10 cellular contexts compared by ENCODE assay signal in genomic region chr2:165778653-165779451, GRCh38. TPM values are rescaled to one million over a fixed set of nuclear protein-coding genes. Genes with fewer than 3 reads are reported as not detected.
A peak's percentile ranks its signal among the peaks of the same experiment; 100 is the strongest.
DNase-seq lines count a peak whose midpoint lies in the region; ATAC-seq, FAIRE-seq and TF ChIP-seq lines count a peak whose summit lies in the region.
"Had no signal": no experiment of that assay in that cellular context is flagged by ENCODE, and none has a peak within 500 bp of the region (broad histone marks: within the 10 kb centered on the region; RNA-seq: fewer than 3 reads in every experiment).

No MANE protein-coding gene starts in this region.

- no peak overlapping the region for H2AK9ac ChIP-seq in IMR-90 (replicated peaks; ENCODE audit: low read depth, low read length, poor library complexity)

- POLR2A ChIA-PET in IMR-90 (lab: Charles Lee; ENCODE audit: unreplicated experiment) (no interaction called here), T-cell (lab: Charles Lee) (interaction anchor here in 1 of 2 donors (0.7 kb wide), 1 partner anchor 377 kb away, joined by 3 read pairs; no protein-coding TSS in a partner anchor)

- H3K79me1 ChIP-seq in IMR-90 (ENCODE audit: low read depth in 1 of 2, low read length in 2 of 2) = no peaks in the 10 kb centered on the region
- no peaks in the 10 kb centered on the region for H3K79me1 ChIP-seq in neuronal stem cell (ENCODE audit: low read depth, low read length)

- no peak overlapping the region for H2BK12ac ChIP-seq in neuronal stem cell (ENCODE audit: low read length)

- H3K14ac ChIP-seq in IMR-90 (replicated peaks; ENCODE audit: low read depth, low read length) (no peak overlapping the region), neuronal stem cell (ENCODE audit: low read length) (no peak overlapping the region)

- no peaks in the 10 kb centered on the region for H3K27me3 ChIP-seq in IMR-90 (ENCODE audit: control insufficient read depth, insufficient read depth, low read length)
- H3K27me3 ChIP-seq in bronchial epithelial cell (ENCODE audit: control insufficient read depth, insufficient read depth, low read length) = no peaks in the 10 kb centered on the region
- no peaks in the 10 kb centered on the region for H3K27me3 ChIP-seq in osteoblast (ENCODE audit: insufficient read depth, low read length)
- no peaks in the 10 kb centered on the region for H3K27me3 ChIP-seq in neuronal stem cell (ENCODE audit: control insufficient read depth in 3 of 3, insufficient read depth in 3 of 3, low read depth in 1 of 3, low read length in 3 of 3)

- H3K9me1 ChIP-seq in IMR-90 (ENCODE audit: insufficient read depth, low read length) = no peaks in the 10 kb centered on the region

- TF ChIP-seq POLR2A in IMR-90 (IDR thresholded peaks at IDR 0.05; ENCODE audit: low read depth, low read length) = no peak

- H4K91ac ChIP-seq in IMR-90 (ENCODE audit: insufficient read depth, low read depth, low read length) = no peak overlapping the region
- H4K91ac ChIP-seq in neuronal stem cell (ENCODE audit: low read depth, low read length, poor library complexity) = no peak overlapping the region

- peaks cover 2% of the 10 kb centered on the region; the same call in 1 of the 2 replicates for H3K4me1 ChIP-seq in IMR-90 (ENCODE audit: control insufficient read depth, insufficient read depth, low read length)
- H3K4me1 ChIP-seq in osteoblast (ENCODE audit: insufficient read depth, low read length) = peaks cover 5% of the 10 kb centered on the region
- no peaks in the 10 kb centered on the region for H3K4me1 ChIP-seq in neuronal stem cell (ENCODE audit: control insufficient read depth in 2 of 2, insufficient read depth in 1 of 2, low read depth in 1 of 2, low read length in 2 of 2)

- H3K79me2 ChIP-seq in osteoblast (ENCODE audit: insufficient read depth, low read length) = peaks cover 95% of the 10 kb centered on the region

- H2BK20ac ChIP-seq in IMR-90 (ENCODE audit: low read depth, low read length) = no peak overlapping the region

- intact Hi-C loops in IMR-90 (cut with micrococcal nuclease) = no loop called here

- H3K27ac ChIP-seq in IMR-90 (ENCODE audit: insufficient read depth, low read length) (no peak overlapping the region), osteoblast (ENCODE audit: low read depth, low read length) (no peak overlapping the region), neuronal stem cell (replicated peaks; ENCODE audit: low read length) (no peak overlapping the region)

- H2BK5ac ChIP-seq in IMR-90 (ENCODE audit: low read depth, low read length, poor library complexity, severe bottlenecking) (no peak overlapping the region), neuronal stem cell (ENCODE audit: low read length) (no peak overlapping the region)

- H2BK15ac ChIP-seq in IMR-90 (ENCODE audit: low read depth, low read length) = no peak overlapping the region
- H2BK15ac ChIP-seq in neuronal stem cell (ENCODE audit: low read length) = no peak overlapping the region

- peaks cover 20% of the 10 kb centered on the region for H3K36me3 Mint-ChIP-seq in T-cell

- H4K20me1 ChIP-seq in IMR-90 (ENCODE audit: insufficient read depth, low read length) (no peaks in the 10 kb centered on the region), osteoblast (ENCODE audit: insufficient read depth, low read length) (no peaks in the 10 kb centered on the region)

- H3K9me3 ChIP-seq in IMR-90 (ENCODE audit: control insufficient read depth, insufficient read depth, low read length) (peaks cover 2% of the 10 kb centered on the region), osteoblast (ENCODE audit: low read depth, low read length) (no peaks in the 10 kb centered on the region), neuronal stem cell (replicated peaks in 1 of 2; ENCODE audit: control insufficient read depth in 2 of 2, insufficient read depth in 1 of 2, low read depth in 1 of 2, low read length in 2 of 2) (peaks cover 0 to 5% of the 10 kb centered on the region in 2 donors)

- no peak overlapping the region for H2BK120ac ChIP-seq in IMR-90 (ENCODE audit: low read depth, low read length)
- H2BK120ac ChIP-seq in neuronal stem cell (ENCODE audit: low read depth, low read length) = no peak overlapping the region

- peaks cover 0 to 11% (median 10%) of the 10 kb centered on the region in 3 donors for H3K4me1 Mint-ChIP-seq in T-cell

- peak; percentile 34; the same call in 1 of the 2 replicates for TF ChIP-seq CTCF in IMR-90 (conservative IDR thresholded peaks at IDR 0.05; ENCODE audit: low read depth, low read length)
- peak; percentile 12 for TF ChIP-seq CTCF in bronchial epithelial cell (IDR thresholded peaks at IDR 0.05; ENCODE audit: insufficient read depth, low read length, severe bottlenecking)
- peak; percentile 22 for TF ChIP-seq CTCF in osteoblast (IDR thresholded peaks at IDR 0.05; ENCODE audit: extremely low read depth, low read depth, low read length)

- H3K4ac ChIP-seq in IMR-90 (ENCODE audit: low read depth, low read length) = no peak overlapping the region
- no peak overlapping the region for H3K4ac ChIP-seq in neuronal stem cell (ENCODE audit: low read length)

- H2AK5ac ChIP-seq in IMR-90 (ENCODE audit: low read depth, low read length) (no peak overlapping the region), neuronal stem cell (ENCODE audit: low read depth, low read length) (no peak overlapping the region)

- no peak overlapping the region for H4K5ac ChIP-seq in IMR-90 (ENCODE audit: low read depth, low read length)

- H3K18ac ChIP-seq in IMR-90 (ENCODE audit: low read depth, low read length) = no peak overlapping the region
- H3K18ac ChIP-seq in neuronal stem cell (ENCODE audit: low read length) = no peak overlapping the region

- H3K4me2 ChIP-seq in IMR-90 (ENCODE audit: low read depth, low read length) (no peak overlapping the region), osteoblast (ENCODE audit: insufficient read depth, low read length) (no peak overlapping the region), neuronal stem cell (ENCODE audit: insufficient read depth, low read length, poor library complexity, severe bottlenecking) (no peak overlapping the region)

- H3K27me3 Mint-ChIP-seq in T-cell = peaks cover 0 to 1% of the 10 kb centered on the region in 2 donors

- TF ChIP-seq RAD21 in IMR-90 (IDR thresholded peaks at IDR 0.05; ENCODE audit: low read length) = peak; percentile 30; the same call in 1 of the 2 replicates

- no CpG with 5 or more reads among the region's 4 CpGs for WGBS in IMR-90 (ENCODE audit: extremely low coverage in 2 of 2, insufficient read length in 1 of 2), 2 experiments
- no CpG with 5 or more reads among the region's 4 CpGs for WGBS in neuronal stem cell (ENCODE audit: extremely low coverage in 2 of 2, insufficient read length in 2 of 2, insufficient replicate concordance in 1 of 2), 2 donors

- DNase-seq in NCI-H748 (lab: John Stamatoyannopoulos, UW; ENCODE audit: unreplicated experiment) (peak; percentile 48), NCI-H748 treated with DMSO at 0.1 percent for 48 hours (lab: John Stamatoyannopoulos, UW) (no peak), IMR-90 (no peak), bronchial epithelial cell (ENCODE audit: low read depth) (no peak), osteoblast (ENCODE audit: insufficient read length, low spot score, missing footprints) (no peak), neuronal stem cell (ENCODE audit: low spot score) (no peak), T-cell (no peak)
- DNase-seq: C1 segment of cervical spinal cord had no signal

- peak overlapping the region in 1 of 2 donors; percentile 34 for H3K27ac Mint-ChIP-seq in T-cell

- H3K9ac ChIP-seq in IMR-90 (ENCODE audit: low read depth, low read length) = no peak overlapping the region
- H3K9ac ChIP-seq in neuronal stem cell (ENCODE audit: low read depth, low read length, poor library complexity) = no peak overlapping the region

- ATAC-seq in IMR-90 (ENCODE audit: low read depth) = no peak
- ATAC-seq in GM19455 (IDR thresholded peaks at IDR 0.05; ENCODE audit: unreplicated experiment) = no peak
- ATAC-seq in T-cell (replicated peaks in 1 of 4) = no peak

- FAIRE-seq in bronchial epithelial cell (lab: Jason Lieb, UNC) = peak; percentile 28
- FAIRE-seq: islet of Langerhans had no signal

- H3K4me3 ChIP-seq in IMR-90 (ENCODE audit: insufficient read depth, low read depth, low read length) (no peak overlapping the region), bronchial epithelial cell (ENCODE audit: low read depth, low read length) (no peak overlapping the region), osteoblast (ENCODE audit: insufficient read depth, low read length) (no peak overlapping the region), neuronal stem cell (ENCODE audit: low read length in 2 of 2) (no peak overlapping the region)

- no TSS peak for BruUV-seq in IMR-90 (replicated peaks; lab: Mats Ljungman, UMichigan)

- H3K56ac ChIP-seq in IMR-90 (ENCODE audit: extremely low read depth, insufficient read depth, low read length) = no peak overlapping the region

- no peak overlapping the region for H3K4me3 Mint-ChIP-seq in T-cell

- peaks cover 2 to 11% (median 4%) of the 10 kb centered on the region in 3 donors for H3K9me3 Mint-ChIP-seq in T-cell

- H3K23ac ChIP-seq in IMR-90 (ENCODE audit: low read depth, low read length) (no peak overlapping the region), neuronal stem cell (ENCODE audit: low read depth, low read length, poor library complexity) (no peak overlapping the region)

- in situ Hi-C loops in IMR-90 (cut with MboI; ENCODE audit: low sequenced_read_pairs) = no loop called here

- H3K36me3 ChIP-seq in IMR-90 (ENCODE audit: control insufficient read depth, insufficient read depth, low read length) = no peaks in the 10 kb centered on the region
- no peaks in the 10 kb centered on the region for H3K36me3 ChIP-seq in bronchial epithelial cell (ENCODE audit: control insufficient read depth, insufficient read depth, low read length)
- no peaks in the 10 kb centered on the region for H3K36me3 ChIP-seq in osteoblast (ENCODE audit: insufficient read depth, low read length)
- no peaks in the 10 kb centered on the region for H3K36me3 ChIP-seq in neuronal stem cell (replicated peaks in 1 of 2; ENCODE audit: control insufficient read depth in 2 of 2, insufficient read depth in 2 of 2, low read length in 2 of 2)

- no peak overlapping the region for H2AFZ ChIP-seq in IMR-90 (replicated peaks; ENCODE audit: low read length, poor library complexity)
- H2AFZ ChIP-seq in osteoblast (ENCODE audit: low read length) = no peak overlapping the region
- no peak overlapping the region for H2AFZ ChIP-seq in neuronal stem cell (ENCODE audit: low read length)

- CTCF ChIA-PET in IMR-90 (lab: Yijun Ruan, JAX) = interaction anchor here (0.6 to 2.0 kb wide), 3 partner anchors 10 to 96 kb away, joined by 3 to 6 read pairs (median 5); no protein-coding TSS in a partner anchor
- CTCF ChIA-PET in T-cell (lab: Charles Lee) = no interaction called here

- dilution Hi-C loops in IMR-90 (cut with HindIII; ENCODE audit: low sequenced_read_pairs, unreplicated experiment) = no loop called here

- H4K8ac ChIP-seq in IMR-90 (ENCODE audit: low read depth in 2 of 2, low read length in 2 of 2) (no peak overlapping the region), neuronal stem cell (ENCODE audit: low read depth, low read length) (no peak overlapping the region)

RNA-seq across cellular contexts. Expression of gene GALNT3, which starts 15.2 kb away (rescaled TPM):
- 2.0 and 4.4 TPM in 2 replicates for total RNA-seq in IMR-90 (2012; rRNA removed)
- polyA plus RNA-seq in IMR-90 (2012; rRNA removed) = 0.76 and 1.1 TPM in 2 replicates
- polyA plus RNA-seq in IMR-90 (2012; cell fraction: cytosol; rRNA removed) = 0.29 and 0.35 TPM in 2 replicates
- 1.4 and 3.0 TPM in 2 replicates for polyA plus RNA-seq in IMR-90 (2012; cell fraction: nucleus; rRNA removed; ENCODE audit: low replicate concordance)
- 56.7 and 59.5 TPM in 2 replicates for total RNA-seq in bronchial epithelial cell
- 11.2 and 12.7 TPM in 2 replicates for total RNA-seq in osteoblast
- 0.04 TPM for polyA plus RNA-seq in neuronal stem cell (2013, experiment 1 of 2)
- 0.04 TPM for polyA plus RNA-seq in neuronal stem cell (2013, experiment 2 of 2)
- 1 to 10 TPM; 2.8 to 9.7 (median 5.5) TPM for total RNA-seq in T-cell
